In genomic region chrX:85107407-85107806, GRCh38 we compare ENCODE assay signal across 28 cellular contexts.
DNase-seq lines count a peak whose midpoint lies in the region; ATAC-seq and TF ChIP-seq lines count a peak whose summit lies in the region.
"Had no signal": no experiment of that assay in that cellular context is flagged by ENCODE, and none has a peak within 500 bp of the region (broad histone marks: within the 10 kb centered on the region; RNA-seq: fewer than 3 reads in every experiment).

No MANE protein-coding gene starts in this region.

- DNase-seq in HFFc6 (peak; percentile 0), NCI-H446 (lab: John Stamatoyannopoulos, UW) (peak; percentile 63 to 79), epithelial cell of prostate (ENCODE audit: low read depth, low spot score) (peak; percentile 70), posterior vena cava (ENCODE audit: low spot score) (peak; percentile 67), HT-29 (ENCODE audit: low spot score) (no peak), SHP77 treated with DMSO at 0.1 percent for 48 hours (lab: John Stamatoyannopoulos, UW) (no peak)
- DNase-seq: activated CD4-positive, alpha-beta memory T cell treated with anti-CD3 and anti-CD28 coated beads, Interleukin-2, amount 10 ng/mL, durations not matched to agents 7 days and 5 days; activated CD8-positive, alpha-beta memory T cell treated with anti-CD3 and anti-CD28 coated beads, Interleukin-2, amount 50 U/mL, for 4 hours; activated naive CD4-positive, alpha-beta T cell treated with anti-CD3 and anti-CD28 coated beads for 36 hours; adrenal gland; body of pancreas; COR-L47; DMS79; glutamatergic neuron; kidney glomerular epithelial cell; NCI-H1105 treated with DMSO at 0.1 percent for 48 hours; NCI-H187 treated with DMSO at 0.1 percent for 48 hours; NCI-H2171; NCI-H524 treated with DMSO at 0.1 percent for 48 hours; SHP77; trophoblast cell had no signal

- no peaks in the 10 kb centered on the region for H3K4me1 Mint-ChIP-seq in HFFc6 (ENCODE audit: low read depth)
- H3K4me1 Mint-ChIP-seq: activated CD4-positive, alpha-beta memory T cell treated with anti-CD3 and anti-CD28 coated beads, Interleukin-2, amount 10 ng/mL, durations not matched to agents 7 days and 5 days had no signal

- intact Hi-C loops in posterior vena cava (cut with DNase I), result no loop called here

- TF ChIP-seq CTCF in HFFc6 (IDR thresholded peaks at IDR 0.05), result no peak

- H3K27me3 Mint-ChIP-seq in HFFc6 (ENCODE audit: insufficient read depth), result no peaks in the 10 kb centered on the region; the same call in 1 of the 2 replicates
- H3K27me3 Mint-ChIP-seq: activated CD4-positive, alpha-beta memory T cell treated with anti-CD3 and anti-CD28 coated beads, Interleukin-2, amount 10 ng/mL, durations not matched to agents 7 days and 5 days; IgD-negative memory B cell; stimulated activated memory B cell treated with anti-CD40 and anti-IgM and Interleukin-4, amounts not matched to agents 10 μg/mL and 1 μg/mL and 100 μg/mL, for 72 hours had no signal

- H3K27ac ChIP-seq in epithelial cell of prostate, result peak overlapping the region; percentile 30
- H3K27ac ChIP-seq: adrenal gland, body of pancreas, C4-2B, skin epidermis had no signal

- no peak overlapping the region for H3K4me3 Mint-ChIP-seq in HFFc6
- H3K4me3 Mint-ChIP-seq: activated CD4-positive, alpha-beta memory T cell treated with anti-CD3 and anti-CD28 coated beads, Interleukin-2, amount 10 ng/mL, durations not matched to agents 7 days and 5 days; activated naive CD4-positive, alpha-beta T cell treated with anti-CD3 and anti-CD28 coated beads for 36 hours; IgD-negative memory B cell; natural killer cell treated with Interleukin-12 subunit alpha and Interleukin-12 subunit beta and Interleukin-15 and Interleukin-18, amount 100 ng/mL, for 72 hours; stimulated activated memory B cell treated with anti-CD40 and anti-IgM and Interleukin-4, amounts not matched to agents 10 μg/mL and 1 μg/mL and 100 μg/mL, for 72 hours; T-helper 2 cell treated with Interferon-gamma antibody and Interleukin-4, amounts not matched to agents 5 μg/mL and 100 μg/mL, for 36 hours had no signal

- no peak for ATAC-seq in HG03280 (IDR thresholded peaks at IDR 0.05; ENCODE audit: unreplicated experiment)
- ATAC-seq: body of pancreas; stimulated activated memory B cell treated with anti-CD40 and anti-IgM and Interleukin-4, amounts not matched to agents 10 μg/mL and 1 μg/mL and 100 μg/mL, for 72 hours had no signal

- no peaks in the 10 kb centered on the region for H3K36me3 Mint-ChIP-seq in HFFc6 (ENCODE audit: low read depth)
- H3K36me3 Mint-ChIP-seq: IgD-negative memory B cell; natural killer cell treated with Interleukin-12 subunit alpha and Interleukin-12 subunit beta and Interleukin-15 and Interleukin-18, amount 100 ng/mL, for 72 hours; stimulated activated memory B cell treated with anti-CD40 and anti-IgM and Interleukin-4, amounts not matched to agents 10 μg/mL and 1 μg/mL and 100 μg/mL, for 72 hours had no signal

- H3K9me3 Mint-ChIP-seq in HFFc6, result no peaks in the 10 kb centered on the region
- H3K9me3 Mint-ChIP-seq: activated CD4-positive, alpha-beta memory T cell treated with anti-CD3 and anti-CD28 coated beads, Interleukin-2, amount 10 ng/mL, durations not matched to agents 7 days and 5 days; activated naive CD4-positive, alpha-beta T cell treated with anti-CD3 and anti-CD28 coated beads for 36 hours; IgD-negative memory B cell; natural killer cell treated with Interleukin-12 subunit alpha and Interleukin-12 subunit beta and Interleukin-15 and Interleukin-18, amount 100 ng/mL, for 72 hours; stimulated activated memory B cell treated with anti-CD40 and anti-IgM and Interleukin-4, amounts not matched to agents 10 μg/mL and 1 μg/mL and 100 μg/mL, for 72 hours; T-helper 2 cell treated with Interferon-gamma antibody and Interleukin-4, amounts not matched to agents 5 μg/mL and 100 μg/mL, for 36 hours had no signal

- H3K27ac Mint-ChIP-seq in HFFc6, result no peak overlapping the region
- H3K27ac Mint-ChIP-seq: activated CD4-positive, alpha-beta memory T cell treated with anti-CD3 and anti-CD28 coated beads, Interleukin-2, amount 10 ng/mL, durations not matched to agents 7 days and 5 days; activated naive CD4-positive, alpha-beta T cell treated with anti-CD3 and anti-CD28 coated beads for 36 hours; IgD-negative memory B cell; natural killer cell treated with Interleukin-12 subunit alpha and Interleukin-12 subunit beta and Interleukin-15 and Interleukin-18, amount 100 ng/mL, for 72 hours; stimulated activated memory B cell treated with anti-CD40 and anti-IgM and Interleukin-4, amounts not matched to agents 10 μg/mL and 1 μg/mL and 100 μg/mL, for 72 hours; T-helper 2 cell treated with Interferon-gamma antibody and Interleukin-4, amounts not matched to agents 5 μg/mL and 100 μg/mL, for 36 hours had no signal

Comparison
In these comparisons a context has a peak if more than half of its experiments do, and no peak if none do; other contexts are left out.
1. DNase-seq: peak in HFFc6 (single experiment), NCI-H446 (2 of 2), epithelial cell of prostate (single experiment) and posterior vena cava (single experiment); none in HT-29 (single experiment) and SHP77 treated with DMSO at 0.1 percent for 48 hours (single experiment).